24 cellular contexts compared by ENCODE assay signal in the genomic region with DNA sequence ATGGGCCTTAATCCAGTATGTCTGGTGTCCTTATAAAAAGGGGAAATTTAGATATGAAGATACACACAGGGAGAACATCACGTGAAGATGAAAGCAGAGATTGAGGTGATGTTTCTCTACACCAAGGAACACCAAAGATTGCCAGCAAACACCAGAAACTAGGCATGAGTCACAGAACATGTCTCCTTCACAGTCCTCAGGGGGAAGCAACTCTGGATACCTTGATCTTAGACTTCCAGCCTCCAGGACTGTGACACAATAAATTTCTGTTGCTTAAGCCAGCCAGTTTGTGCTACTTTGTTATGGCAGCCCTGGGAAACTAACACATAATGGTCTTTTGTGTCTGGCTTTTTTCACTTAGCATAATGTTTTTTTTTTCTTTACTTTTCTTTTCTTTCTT. TPM values are rescaled to one million over a fixed set of nuclear protein-coding genes. Genes with fewer than 3 reads are reported as not detected.
"Had no signal": no experiment of that assay in that cellular context is flagged by ENCODE, and none has a peak within 500 bp of the region (broad histone marks: within the 10 kb centered on the region; RNA-seq: fewer than 3 reads in every experiment).

No MANE protein-coding gene starts in this region.

- H3K9me3 ChIP-seq: heart left ventricle, pancreas, thoracic aorta, upper lobe of left lung had no signal

- H3K4me3 Mint-ChIP-seq: activated B cell treated with CpG ODN at 0.5 μM for 24 hours; activated CD4-positive, alpha-beta T cell treated with anti-CD3 and anti-CD28 coated beads for 36 hours; activated naive CD4-positive, alpha-beta T cell treated with anti-CD3 and anti-CD28 coated beads for 36 hours; activated T-cell treated with anti-CD3 and anti-CD28 coated beads, Interleukin-2, amount 50 U/mL, for 72 hours; dendritic cell treated with granulocyte-macrophage colony-stimulating factor and Interleukin-4, amounts not matched to agents 40 ng/mL and 50 ng/mL, for 4 days; nephron had no signal

- H3K4me1 ChIP-seq: pancreas had no signal

- H3K36me3 ChIP-seq: heart left ventricle, pancreas, thoracic aorta, upper lobe of left lung had no signal

- ATAC-seq: activated CD4-positive, alpha-beta T cell treated with anti-CD3 and anti-CD28 coated beads for 36 hours; activated T-cell treated with anti-CD3 and anti-CD28 coated beads, Interleukin-2, amount 50 U/mL, for 72 hours; esophagus mucosa; heart left ventricle; left cardiac atrium; pancreas had no signal

- H3K4me3 ChIP-seq: heart left ventricle, pancreas, thoracic aorta, upper lobe of left lung had no signal

- H3K27ac Mint-ChIP-seq: activated B cell treated with CpG ODN at 0.5 μM for 24 hours; activated CD4-positive, alpha-beta T cell treated with anti-CD3 and anti-CD28 coated beads for 36 hours; activated naive CD4-positive, alpha-beta T cell treated with anti-CD3 and anti-CD28 coated beads for 36 hours; activated T-cell treated with anti-CD3 and anti-CD28 coated beads, Interleukin-2, amount 50 U/mL, for 72 hours; dendritic cell treated with granulocyte-macrophage colony-stimulating factor and Interleukin-4, amounts not matched to agents 40 ng/mL and 50 ng/mL, for 4 days; nephron had no signal

- H3K27me3 Mint-ChIP-seq: activated B cell treated with CpG ODN at 0.5 μM for 24 hours; activated CD4-positive, alpha-beta T cell treated with anti-CD3 and anti-CD28 coated beads for 36 hours had no signal

- H3K9me3 Mint-ChIP-seq: activated B cell treated with CpG ODN at 0.5 μM for 24 hours; activated naive CD4-positive, alpha-beta T cell treated with anti-CD3 and anti-CD28 coated beads for 36 hours; activated T-cell treated with anti-CD3 and anti-CD28 coated beads, Interleukin-2, amount 50 U/mL, for 72 hours; dendritic cell treated with granulocyte-macrophage colony-stimulating factor and Interleukin-4, amounts not matched to agents 40 ng/mL and 50 ng/mL, for 4 days; nephron had no signal

- DNase-seq: activated B cell treated with CpG ODN at 0.5 μM for 24 hours; activated CD4-positive, alpha-beta T cell treated with anti-CD3 and anti-CD28 coated beads for 36 hours; activated CD4-positive, alpha-beta T cell treated with anti-CD3 and anti-CD28 coated beads, Interleukin-2, amount 50 U/mL, for 48 hours; activated effector memory CD4-positive, alpha-beta T cell treated with Interleukin-2 at 50 U/mL for 16 hours; activated naive CD4-positive, alpha-beta T cell treated with anti-CD3 and anti-CD28 coated beads for 36 hours; activated T-cell treated with anti-CD3 and anti-CD28 coated beads, Interleukin-2, amount 50 U/mL, for 72 hours; effector CD8-positive, alpha-beta T cell; heart left ventricle; left cardiac atrium; mesenchymal stem cell; pancreas; stimulated activated CD4-positive, alpha-beta T cell treated with anti-CD3 and anti-CD28 coated beads, Interleukin-4, amount 100 ng/mL, for 1 hour; stimulated activated naive CD4-positive, alpha-beta T cell; T1000; upper lobe of left lung had no signal

- H3K27me3 ChIP-seq: heart left ventricle, pancreas, upper lobe of left lung had no signal

- H3K27ac ChIP-seq: heart left ventricle, pancreas, thoracic aorta, upper lobe of left lung had no signal

RNA-seq across cellular contexts. Expression of a gene that starts 46.4 kb away (rescaled TPM):
- total RNA-seq: activated CD4-positive, alpha-beta T cell treated with anti-CD3 and anti-CD28 coated beads for 36 hours; activated naive CD4-positive, alpha-beta T cell treated with anti-CD3 and anti-CD28 coated beads for 36 hours; activated T-cell treated with anti-CD3 and anti-CD28 coated beads, Interleukin-2, amount 50 U/mL, for 72 hours; cardiac septum; esophagus mucosa; lower leg skin; mononuclear cell; myocyte; pancreas; T-helper 1 cell treated with Interleukin-12 subunit alpha and Interleukin-12 subunit beta and Interleukin-4 antibody, amounts not matched to agents 30 ng/mL and 1 ng/mL, for 36 hours; thoracic aorta had no signal
- polyA plus RNA-seq: heart left ventricle had no signal
